In the genomic region with DNA sequence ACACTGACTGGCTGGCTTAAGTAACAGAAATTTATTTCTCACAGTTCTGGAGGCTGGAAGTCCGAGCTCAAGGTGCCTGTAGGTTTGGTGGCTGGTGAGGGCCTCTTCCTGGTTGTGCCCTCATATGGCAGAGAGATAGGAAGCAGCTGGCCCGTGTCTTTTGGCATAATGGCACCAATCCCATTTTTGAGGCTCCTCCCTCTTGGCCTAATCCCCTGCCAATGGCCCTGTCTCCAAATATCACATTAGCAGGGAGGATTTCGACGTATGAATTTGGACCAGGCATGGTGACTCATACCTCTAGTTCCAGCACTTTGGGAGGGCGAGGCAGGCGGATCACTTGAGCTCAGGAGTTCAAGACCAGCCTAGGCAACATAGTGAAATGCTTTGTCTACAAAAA, we compare ENCODE assay signal across 14 cellular contexts. TPM values are rescaled to one million over a fixed set of nuclear protein-coding genes. Genes with fewer than 3 reads are reported as not detected.
DNase-seq lines count a peak whose midpoint lies in the region; ATAC-seq and TF ChIP-seq lines count a peak whose summit lies in the region.
"Had no signal": no experiment of that assay in that cellular context is flagged by ENCODE, and none has a peak within 500 bp of the region (broad histone marks: within the 10 kb centered on the region; RNA-seq: fewer than 3 reads in every experiment).

No MANE protein-coding gene starts in this region.

- H3K27ac ChIP-seq in heart left ventricle (peak overlapping the region in 10 of 12 donors; percentile 20 to 89 (median 80)), skeletal muscle tissue (ENCODE audit: low read depth, low read length) (peak overlapping the region; percentile 88)
- H3K27ac ChIP-seq: uterus had no signal

- H3K4me1 ChIP-seq in heart left ventricle: peaks cover 3 to 25% (median 15%) of the 10 kb centered on the region in 12 donors
- H3K4me1 ChIP-seq in skeletal muscle tissue (ENCODE audit: control insufficient read depth in 3 of 3, insufficient read depth in 3 of 3, low read length in 3 of 3): peaks cover 21 to 40% (median 34%) of the 10 kb centered on the region in 3 donors
- H3K4me1 ChIP-seq: uterus had no signal

- H3K27me3 ChIP-seq in heart left ventricle (no peaks in the 10 kb centered on the region), skeletal muscle tissue (ENCODE audit: control insufficient read depth in 3 of 3, insufficient read depth in 3 of 3, low read length in 3 of 3) (no peaks in the 10 kb centered on the region)
- H3K27me3 ChIP-seq: uterus had no signal

- H3K9me3 ChIP-seq in heart left ventricle (no peaks in the 10 kb centered on the region), skeletal muscle tissue (ENCODE audit: control insufficient read depth in 3 of 3, low read length in 3 of 3) (no peaks in the 10 kb centered on the region)
- H3K9me3 ChIP-seq: uterus had no signal

- 51 to 59% (median 52%) methylated on average over 6 of the region's 6 CpGs for WGBS in heart left ventricle, 4 donors

- ATAC-seq in heart left ventricle: peak; percentile 49 to 67 (median 60)
- no peak for ATAC-seq in GM18858 (IDR thresholded peaks at IDR 0.05; ENCODE audit: unreplicated experiment)
- ATAC-seq: stimulated activated naive B cell treated with anti-CD40 and anti-IgM and Interleukin-4, amounts not matched to agents 10 μg/mL and 1 μg/mL and 100 μg/mL, for 72 hours had no signal

- intact Hi-C loops in heart left ventricle (cut with DNase I): loop anchor here in 2 of 10 donors (5.0 to 10.0 kb wide), 2 partner anchors 35 to 178 kb away; a partner anchor contains a TSS

- TF ChIP-seq POLR2A in heart left ventricle (IDR thresholded peaks at IDR 0.05): no peak

- H3K9ac ChIP-seq in skeletal muscle tissue (ENCODE audit: low read depth in 1 of 3, low read length in 3 of 3): no peak overlapping the region

- TF ChIP-seq CTCF in heart left ventricle (IDR thresholded peaks at IDR 0.05): no peak

- DNase-seq in HCEC 1CT: peak; percentile 13
- peak; percentile 10 for DNase-seq in RPMI7951 (ENCODE audit: low read depth)
- peak in 1 of 5 donors; percentile 66 for DNase-seq in heart left ventricle
- DNase-seq in ureter (ENCODE audit: low spot score): no peak
- no peak for DNase-seq in NCI-H146 (lab: John Stamatoyannopoulos, UW)
- DNase-seq: activated B cell treated with CpG ODN at 0.5 μM for 24 hours; immature natural killer cell; NCI-H2227 treated with DMSO at 0.1 percent for 48 hours; OCI-M1; stimulated activated CD4-positive, alpha-beta T cell treated with anti-CD3 and anti-CD28 coated beads, Interleukin-4, amount 100 ng/mL, for 4 hours; stimulated activated naive B cell treated with anti-CD40 and anti-IgM and Interleukin-4, amounts not matched to agents 10 μg/mL and 1 μg/mL and 100 μg/mL, for 72 hours had no signal

- H3K36me3 ChIP-seq in heart left ventricle: peaks cover 0 to 59% (median 12%) of the 10 kb centered on the region in 9 donors
- H3K36me3 ChIP-seq in skeletal muscle tissue (ENCODE audit: control insufficient read depth in 3 of 3, insufficient read depth in 3 of 3, low read length in 3 of 3): peaks cover 0 to 9% (median 3%) of the 10 kb centered on the region in 3 donors
- H3K36me3 ChIP-seq: uterus had no signal

- H3K4me3 ChIP-seq in heart left ventricle: no peak overlapping the region
- H3K4me3 ChIP-seq in skeletal muscle tissue (ENCODE audit: low read length in 3 of 3): no peak overlapping the region
- H3K4me3 ChIP-seq: uterus had no signal

RNA-seq across cellular contexts. Expression of a gene that starts 37.4 kb away (rescaled TPM):
- total RNA-seq in RPMI7951 (2014; rRNA removed; shearing (Covaris generic)): 18.3 and 23.3 TPM in 2 replicates
- total RNA-seq in heart left ventricle (10 to 100 TPM; 48.7 to 86.0 (median 65.5) TPM), skeletal muscle tissue (16.7 TPM), ureter (84.7 TPM)
- polyA plus RNA-seq in heart left ventricle: 10 to 100 TPM; 26.6 to 51.3 TPM

Comparison
In these comparisons a context has a peak if more than half of its experiments do, and no peak if none do; other contexts are left out.
1. DNase-seq: peak in HCEC 1CT (single experiment) and RPMI7951 (single experiment); none in ureter (single experiment) and NCI-H146 (single experiment).